Comparison of ENCODE assay signal across 8 cellular contexts in genomic region chr4:101103381-101104142, GRCh38.
DNase-seq lines count a peak whose midpoint lies in the region; ATAC-seq, FAIRE-seq and TF ChIP-seq lines count a peak whose summit lies in the region.

No MANE protein-coding gene starts in this region.

- no peak overlapping the region for H3K9ac ChIP-seq in K562 (ENCODE audit: insufficient read depth in 1 of 2, low read depth in 2 of 2, low read length in 2 of 2)

- CTCF ChIA-PET in K562 (lab: Yijun Ruan, JAX; ENCODE audit: low intra/inter-chr PET ratio): no interaction called here

- no peak for TF ChIP-seq EP300 in K562 (IDR thresholded peaks at IDR 0.05; ENCODE audit: low read length)

- H3K9me3 ChIP-seq in K562 (replicated peaks; ENCODE audit: control insufficient read depth, insufficient read depth, low read depth, low read length) (no peaks in the 10 kb centered on the region), neutrophil (no peaks in the 10 kb centered on the region)

- no peak for FAIRE-seq in K562 (lab: Jason Lieb, UNC)

- TF ChIP-seq CTCF in GM10266 (IDR thresholded peaks at IDR 0.05; ENCODE audit: control insufficient read depth, insufficient read depth, low read depth, missing control alignments): no peak
- TF ChIP-seq CTCF in K562 (IDR thresholded peaks at IDR 0.05 in 2 of 3, conservative IDR thresholded peaks at IDR 0.05 in 1 of 3; ENCODE audit: insufficient read depth in 2 of 3, low read depth in 1 of 3, low read length in 3 of 3): no peak
- TF ChIP-seq CTCF in neutrophil (IDR thresholded peaks at IDR 0.05): no peak

- H3K9me1 ChIP-seq in K562 (ENCODE audit: control insufficient read depth, insufficient read depth, low read length): no peaks in the 10 kb centered on the region

- no peak for TF ChIP-seq RAD21 in K562 (CRISPR knock-in tag; conservative IDR thresholded peaks at IDR 0.05 in 1 of 2, IDR thresholded peaks at IDR 0.05 in 1 of 2)

- DNase-seq in GM10266 (ENCODE audit: extremely low spot score) (peak; percentile 3), K562 (ENCODE audit: extremely low read depth in 1 of 4, low spot score in 3 of 4) (no peak), A172 (ENCODE audit: low spot score) (no peak), left lobe of liver (ENCODE audit: low spot score) (no peak)
- peak; percentile 50 for DNase-seq in Jurkat, Clone E6-1 (ENCODE audit: low read depth, low spot score)
- DNase-seq in activated CD4-positive, CD25-positive, alpha-beta regulatory T cell treated with anti-CD3 and anti-CD28 coated beads, Interleukin-2, amount 50 U/mL, for 72 hours: no peak

- in situ Hi-C loops in K562 (cut with MboI): no loop called here

- POLR2A ChIA-PET in K562 (lab: Yijun Ruan, JAX): no interaction called here

- H3K4me3 ChIP-seq in Jurkat, Clone E6-1 (ENCODE audit: low read length): no peak overlapping the region
- H3K4me3 ChIP-seq in K562 (no peak overlapping the region), neutrophil (ENCODE audit: low read depth in 1 of 2, low read length in 1 of 2) (no peak overlapping the region)

- intact Hi-C loops in K562 (cut with micrococcal nuclease): no loop called here

- H4K20me1 ChIP-seq in K562 (replicated peaks; ENCODE audit: control insufficient read depth, insufficient read depth, low read length): no peaks in the 10 kb centered on the region

- H3K27me3 ChIP-seq in K562 (ENCODE audit: control insufficient read depth in 2 of 2, insufficient read depth in 2 of 2, low read length in 2 of 2) (no peaks in the 10 kb centered on the region), neutrophil (no peaks in the 10 kb centered on the region)

- no peak for TF ChIP-seq POLR2A in K562 (conservative IDR thresholded peaks at IDR 0.05)

- BruUV-seq in K562 (replicated peaks; lab: Mats Ljungman, UMichigan): no TSS peak

- 5% methylated on average over 4 of the region's 4 CpGs for whole genome bisulfite sequencing in K562 (ENCODE audit: insufficient coverage, low coverage, missing lambda C conversion rate)

- H2AFZ ChIP-seq in K562 (ENCODE audit: low read depth, low read length): no peak overlapping the region

- no peaks in the 10 kb centered on the region for H3K4me1 ChIP-seq in K562 (replicated peaks in 1 of 2; ENCODE audit: control insufficient read depth in 2 of 2, insufficient read depth in 2 of 2, low read length in 2 of 2)
- peaks cover 21 to 28% of the 10 kb centered on the region in 2 experiments for H3K4me1 ChIP-seq in neutrophil (ENCODE audit: control insufficient read depth in 1 of 2, insufficient read depth in 1 of 2, low read depth in 1 of 2, low read length in 1 of 2)

- H3K4me2 ChIP-seq in K562 (ENCODE audit: insufficient read depth, low read length): no peak overlapping the region

- no peaks in the 10 kb centered on the region for H3K36me3 ChIP-seq in K562 (ENCODE audit: control insufficient read depth, insufficient read depth, low read length)
- H3K36me3 ChIP-seq in neutrophil: peaks cover 19% of the 10 kb centered on the region

- peak; percentile 95 for ATAC-seq in GM21576 (IDR thresholded peaks at IDR 0.05; ENCODE audit: unreplicated experiment)
- no peak for ATAC-seq in K562
- no peak for ATAC-seq in left lobe of liver

- H3K79me2 ChIP-seq in K562 (ENCODE audit: control insufficient read depth, insufficient read depth, low read length): no peaks in the 10 kb centered on the region

- H3K27ac ChIP-seq in K562 (ENCODE audit: extremely low read depth, low read depth, low read length) (no peak overlapping the region), neutrophil (peak overlapping the region; percentile 71)

TF ChIP-seq in K562, 482 proteins besides CTCF, POLR2A, EP300 and RAD21:
- TF ChIP-seq RBM14 (IDR thresholded peaks at IDR 0.05; ENCODE audit: borderline replicate concordance, insufficient read depth, low read depth, low read length) (no peak), GTF3C2 (IDR thresholded peaks at IDR 0.05; ENCODE audit: borderline replicate concordance, extremely low read depth, insufficient read length) (no peak), KAT7 (CRISPR knock-in tag; IDR thresholded peaks at IDR 0.05; ENCODE audit: borderline replicate concordance) (no peak), NR1H2 (CRISPR knock-in tag; IDR thresholded peaks at IDR 0.05) (no peak), ATF4 (CRISPR knock-in tag; IDR thresholded peaks at IDR 0.05) (0 out of 2 replicates have a peak, but pooled peaks have one; percentile 28)

Comparison
In these comparisons a context has a peak if more than half of its experiments do, and no peak if none do; other contexts are left out.
1. DNase-seq: peak in GM10266 (single experiment) and Jurkat, Clone E6-1 (single experiment); none in K562 (0 of 4), A172 (single experiment), left lobe of liver (single experiment) and activated CD4-positive, CD25-positive, alpha-beta regulatory T cell treated with anti-CD3 and anti-CD28 coated beads, Interleukin-2, amount 50 U/mL, for 72 hours (single experiment).